In the genomic region with DNA sequence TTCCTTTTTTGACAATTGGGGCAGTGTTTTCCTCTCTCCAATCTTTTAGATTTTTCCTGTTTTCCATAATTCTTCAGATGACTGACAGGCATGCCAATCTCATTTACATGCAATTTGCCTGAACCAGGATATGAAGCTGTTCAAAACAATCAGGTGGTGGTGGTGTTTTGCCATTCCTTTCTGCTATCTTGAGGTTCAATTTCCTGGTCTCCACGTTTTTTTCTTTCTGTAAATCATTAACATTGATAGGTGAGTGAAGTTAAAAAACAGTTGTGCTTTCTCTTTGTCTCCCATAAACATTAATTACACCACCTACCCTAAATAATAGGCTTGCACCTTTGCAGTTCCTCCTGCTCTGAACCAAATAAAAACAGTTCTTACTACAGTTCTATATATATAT, we compare ENCODE assay signal across 16 cellular contexts. TPM values are rescaled to one million over a fixed set of nuclear protein-coding genes. Genes with fewer than 3 reads are reported as not detected.
"Had no signal": no experiment of that assay in that cellular context is flagged by ENCODE, and none has a peak within 500 bp of the region (broad histone marks: within the 10 kb centered on the region; RNA-seq: fewer than 3 reads in every experiment).

No MANE protein-coding gene starts in this region.

- H3K79me2 ChIP-seq: parathyroid adenoma had no signal

- ATAC-seq: effector memory CD8-positive, alpha-beta T cell; lower lobe of right lung; naive thymus-derived CD4-positive, alpha-beta T cell had no signal

- H3K27ac Mint-ChIP-seq: activated naive CD8-positive, alpha-beta T cell treated with anti-CD3 and anti-CD28 coated beads, Interleukin-2, amount 10 ng/mL, durations not matched to agents 7 days and 5 days; activated T-helper 1 cell treated with anti-CD3 and anti-CD28 coated beads, Interleukin-12 subunit alpha, Interleukin-12 subunit beta, Interleukin-2, Interleukin-4 antibody, amounts not matched to agents 30 ng/mL and 10 ng/mL and 1 ng/mL, durations not matched to agents 14 hours and 24 hours and 36 hours; dendritic cell treated with granulocyte-macrophage colony-stimulating factor and Interleukin-4, amounts not matched to agents 40 ng/mL and 50 ng/mL, for 4 days; effector memory CD8-positive, alpha-beta T cell; naive thymus-derived CD4-positive, alpha-beta T cell had no signal

- H3K4me3 Mint-ChIP-seq: activated naive CD8-positive, alpha-beta T cell treated with anti-CD3 and anti-CD28 coated beads, Interleukin-2, amount 10 ng/mL, durations not matched to agents 7 days and 5 days; activated T-helper 1 cell treated with anti-CD3 and anti-CD28 coated beads, Interleukin-12 subunit alpha, Interleukin-12 subunit beta, Interleukin-2, Interleukin-4 antibody, amounts not matched to agents 30 ng/mL and 10 ng/mL and 1 ng/mL, durations not matched to agents 14 hours and 24 hours and 36 hours; dendritic cell treated with granulocyte-macrophage colony-stimulating factor and Interleukin-4, amounts not matched to agents 40 ng/mL and 50 ng/mL, for 4 days; effector memory CD8-positive, alpha-beta T cell; naive thymus-derived CD4-positive, alpha-beta T cell had no signal

- H3K27ac ChIP-seq: brain microvascular endothelial cell, lower lobe of right lung, parathyroid adenoma had no signal

- H3K36me3 ChIP-seq: brain microvascular endothelial cell, lower lobe of right lung had no signal

- H3K4me3 ChIP-seq: lower lobe of right lung had no signal

- H3K9me3 Mint-ChIP-seq: activated naive CD8-positive, alpha-beta T cell treated with anti-CD3 and anti-CD28 coated beads, Interleukin-2, amount 10 ng/mL, durations not matched to agents 7 days and 5 days; activated T-helper 1 cell treated with anti-CD3 and anti-CD28 coated beads, Interleukin-12 subunit alpha, Interleukin-12 subunit beta, Interleukin-2, Interleukin-4 antibody, amounts not matched to agents 30 ng/mL and 10 ng/mL and 1 ng/mL, durations not matched to agents 14 hours and 24 hours and 36 hours; dendritic cell treated with granulocyte-macrophage colony-stimulating factor and Interleukin-4, amounts not matched to agents 40 ng/mL and 50 ng/mL, for 4 days; effector memory CD8-positive, alpha-beta T cell; naive thymus-derived CD4-positive, alpha-beta T cell had no signal

- H3K27me3 ChIP-seq: brain microvascular endothelial cell had no signal

- H3K4me1 ChIP-seq: parathyroid adenoma had no signal

- H3K9me3 ChIP-seq: lower lobe of right lung had no signal

- H3K36me3 Mint-ChIP-seq: naive thymus-derived CD4-positive, alpha-beta T cell had no signal

- H3K9ac ChIP-seq: parathyroid adenoma had no signal

- FAIRE-seq: kidney had no signal

- H3K27me3 Mint-ChIP-seq: dendritic cell treated with granulocyte-macrophage colony-stimulating factor and Interleukin-4, amounts not matched to agents 40 ng/mL and 50 ng/mL, for 4 days had no signal

- DNase-seq: activated CD4-positive, CD25-positive, alpha-beta regulatory T cell treated with anti-CD3 and anti-CD28 coated beads, Interleukin-2, amount 50 U/mL, for 72 hours; activated naive CD8-positive, alpha-beta T cell treated with anti-CD3 and anti-CD28 coated beads, Interleukin-2, amount 10 ng/mL, durations not matched to agents 7 days and 5 days; brain microvascular endothelial cell; effector memory CD8-positive, alpha-beta T cell; hippocampal formation; kidney; lower lobe of right lung; naive thymus-derived CD4-positive, alpha-beta T cell; stimulated activated CD4-positive, alpha-beta T cell treated with anti-CD3 and anti-CD28 coated beads, Interleukin-4, amount 100 ng/mL, for 1 hour; stimulated activated naive CD4-positive, alpha-beta T cell treated with Interleukin-2 at 50 U/mL for 16 hours; T-helper 9 cell; trophoblast cell had no signal

RNA-seq across cellular contexts. Expression of gene C2CD4A, which starts 49.1 kb away (rescaled TPM):
- total RNA-seq: activated naive CD8-positive, alpha-beta T cell treated with anti-CD3 and anti-CD28 coated beads, Interleukin-2, amount 10 ng/mL, durations not matched to agents 7 days and 5 days; naive thymus-derived CD4-positive, alpha-beta T cell; SK-MEL-5 had no signal
- polyA plus RNA-seq: naive thymus-derived CD4-positive, alpha-beta T cell had no signal

RNA-seq across cellular contexts. Expression of gene C2CD4B, which starts 49.2 kb away (rescaled TPM):
- total RNA-seq: activated naive CD8-positive, alpha-beta T cell treated with anti-CD3 and anti-CD28 coated beads, Interleukin-2, amount 10 ng/mL, durations not matched to agents 7 days and 5 days; SK-MEL-5 had no signal
- polyA plus RNA-seq: naive thymus-derived CD4-positive, alpha-beta T cell had no signal
